8 cellular contexts compared by ENCODE assay signal in the genomic region with DNA sequence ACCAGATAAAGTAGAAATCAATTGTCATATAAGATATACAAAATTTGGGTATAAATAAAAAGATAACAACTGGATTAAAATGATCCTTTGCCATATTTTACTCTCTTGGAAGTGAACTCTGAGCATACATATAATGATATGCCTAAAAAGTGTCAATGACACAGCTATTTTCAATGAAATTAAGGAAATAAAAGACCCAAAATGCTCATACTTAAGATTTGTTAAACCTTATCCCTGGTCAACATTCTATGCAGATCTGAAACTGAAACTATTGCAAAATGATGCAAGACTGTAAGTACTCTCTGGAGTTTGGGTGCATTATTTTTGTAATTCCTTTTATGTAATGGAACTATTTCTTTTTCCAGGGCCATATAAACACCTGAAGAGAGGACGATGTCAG.
A peak's percentile ranks its signal among the peaks of the same experiment; 100 is the strongest.
DNase-seq lines count a peak whose midpoint lies in the region; ATAC-seq and TF ChIP-seq lines count a peak whose summit lies in the region.

No MANE protein-coding gene starts in this region.

- peak overlapping the region in 1 of 2 experiments; percentile 98; a peak in 3 of 4 replicates for H3K27ac ChIP-seq in SK-N-SH (ENCODE audit: low read depth in 2 of 2, low read length in 1 of 2)
- H3K27ac ChIP-seq in temporal lobe (ENCODE audit: low read depth, low read length): peak overlapping the region; percentile 89

- H3K79me2 ChIP-seq in SK-N-SH (ENCODE audit: insufficient read depth): no peaks in the 10 kb centered on the region

- no peaks in the 10 kb centered on the region for H3K9me2 ChIP-seq in SK-N-SH

- peak overlapping the region; percentile 70 for H3K9ac ChIP-seq in SK-N-SH

- in situ Hi-C loops in G401 (cut with HindIII; ENCODE audit: low sequenced_read_pairs): no loop called here

- H2AFZ ChIP-seq in SK-N-SH (ENCODE audit: low read depth): peak overlapping the region; percentile 70

- DNase-seq in activated T-cell treated with anti-CD3 and anti-CD28 coated beads, Interleukin-2, amount 50 U/mL, for 4 hours: no peak
- DNase-seq in activated T-cell treated with anti-CD3 and anti-CD28 coated beads, Interleukin-2, amount 50 U/mL, for 48 hours: no peak
- DNase-seq in SK-N-SH (no peak), fibroblast of mammary gland (ENCODE audit: low read depth) (peak; percentile 64), lower leg skin (ENCODE audit: low spot score in 2 of 2) (no peak), NCI-H345 (lab: John Stamatoyannopoulos, UW) (no peak), G401 (ENCODE audit: low spot score) (no peak)

- CTCF ChIA-PET in SK-N-SH (lab: Yijun Ruan, JAX): interaction anchor here (1.5 kb wide), 1 partner anchor 9 kb away, joined by 4 read pairs; no protein-coding TSS in a partner anchor

- no peak for TF ChIP-seq RAD21 in SK-N-SH (IDR thresholded peaks at IDR 0.05; ENCODE audit: low read length)

- peaks cover 16% of the 10 kb centered on the region for H3F3A ChIP-seq in SK-N-SH (replicated peaks; ENCODE audit: insufficient read depth)

- peaks cover 32% of the 10 kb centered on the region for H3K4me1 Mint-ChIP-seq in activated T-cell treated with anti-CD3 and anti-CD28 coated beads, Interleukin-2, amount 50 U/mL, for 4 hours (ENCODE audit: low read depth)

- no peaks in the 10 kb centered on the region for H3K27me3 Mint-ChIP-seq in activated T-cell treated with anti-CD3 and anti-CD28 coated beads, Interleukin-2, amount 50 U/mL, for 4 hours (ENCODE audit: low read depth)

- H3K4me3 Mint-ChIP-seq in activated T-cell treated with anti-CD3 and anti-CD28 coated beads, Interleukin-2, amount 50 U/mL, for 4 hours: peak overlapping the region; percentile 60

- H3K36me3 Mint-ChIP-seq in activated T-cell treated with anti-CD3 and anti-CD28 coated beads, Interleukin-2, amount 50 U/mL, for 4 hours (ENCODE audit: insufficient read depth): no peaks in the 10 kb centered on the region

- no peak for TF ChIP-seq POLR2A in lower leg skin (IDR thresholded peaks at IDR 0.05)

- 0 out of 4 replicates have a peak overlapping the region, but pooled peaks of 1 of the 2 experiments have one; percentile 41 for H3K4me3 ChIP-seq in SK-N-SH (ENCODE audit: low read depth in 2 of 2, low read length in 1 of 2)
- H3K4me3 ChIP-seq in fibroblast of mammary gland (ENCODE audit: control insufficient read depth, low read depth, low read length): no peak overlapping the region
- H3K4me3 ChIP-seq in lower leg skin (ENCODE audit: low read depth, poor library complexity, severe bottlenecking): no peak overlapping the region

- no peak for TF ChIP-seq EP300 in SK-N-SH (IDR thresholded peaks at IDR 0.05; ENCODE audit: borderline replicate concordance in 1 of 2, low read depth in 1 of 2, low read length in 1 of 2)

- POLR2A ChIA-PET in SK-N-SH (lab: Yijun Ruan, JAX): no interaction called here

- H3K4me2 ChIP-seq in SK-N-SH: peak overlapping the region; percentile 65; the same call in 1 of the 2 replicates

- H3K36me3 ChIP-seq in SK-N-SH (replicated peaks in 1 of 2; ENCODE audit: control insufficient read depth in 1 of 2, insufficient read depth in 2 of 2, low read length in 1 of 2): no peaks in the 10 kb centered on the region

- ATAC-seq in activated T-cell treated with anti-CD3 and anti-CD28 coated beads, Interleukin-2, amount 50 U/mL, for 4 hours: no peak

- H3K27me3 ChIP-seq in SK-N-SH (ENCODE audit: insufficient read depth): no peaks in the 10 kb centered on the region

- H3K9me3 Mint-ChIP-seq in activated T-cell treated with anti-CD3 and anti-CD28 coated beads, Interleukin-2, amount 50 U/mL, for 4 hours: no peaks in the 10 kb centered on the region

- H3K9me3 ChIP-seq in SK-N-SH: no peaks in the 10 kb centered on the region

- H3K4me1 ChIP-seq in SK-N-SH (ENCODE audit: control insufficient read depth in 1 of 2, insufficient read depth in 2 of 2, low read depth in 1 of 2, low read length in 1 of 2): peaks cover 0 to 6% of the 10 kb centered on the region in 2 experiments; a peak in 2 of 4 replicates

- 75% methylated on average over 1 of the region's 1 CpG for WGBS in SK-N-SH (ENCODE audit: low lambda C conversion rate)
- 0 to 47% methylated on average over 1 of the region's 1 CpG for WGBS in lower leg skin, 2 donors

- no peaks in the 10 kb centered on the region for H4K20me1 ChIP-seq in SK-N-SH (ENCODE audit: insufficient read depth)

- TF ChIP-seq CTCF in SK-N-SH (IDR thresholded peaks at IDR 0.05): no peak
- no peak for TF ChIP-seq CTCF in fibroblast of mammary gland (conservative IDR thresholded peaks at IDR 0.05; ENCODE audit: control insufficient read depth, insufficient read depth, low read depth, low read length)
- TF ChIP-seq CTCF in lower leg skin (IDR thresholded peaks at IDR 0.05): no peak

- intact Hi-C loops in lower leg skin (cut with DNase I; ENCODE audit: low total_unique reads): no loop called here

TF ChIP-seq in SK-N-SH, 30 proteins besides CTCF, POLR2A, EP300 and RAD21:
- TF ChIP-seq JUND (IDR thresholded peaks at IDR 0.05): no peak
- TF ChIP-seq PBX3 (IDR thresholded peaks at IDR 0.05): no peak
- no peak for TF ChIP-seq ELF1 (IDR thresholded peaks at IDR 0.05)
- no peak for TF ChIP-seq RFX5 (IDR thresholded peaks at IDR 0.05; ENCODE audit: low read length)
- no peak for TF ChIP-seq YY1 (IDR thresholded peaks at IDR 0.05; ENCODE audit: low read depth)
- TF ChIP-seq GATA2 (CRISPR knock-in tag; IDR thresholded peaks at IDR 0.05): no peak
- TF ChIP-seq, protein P1, sequence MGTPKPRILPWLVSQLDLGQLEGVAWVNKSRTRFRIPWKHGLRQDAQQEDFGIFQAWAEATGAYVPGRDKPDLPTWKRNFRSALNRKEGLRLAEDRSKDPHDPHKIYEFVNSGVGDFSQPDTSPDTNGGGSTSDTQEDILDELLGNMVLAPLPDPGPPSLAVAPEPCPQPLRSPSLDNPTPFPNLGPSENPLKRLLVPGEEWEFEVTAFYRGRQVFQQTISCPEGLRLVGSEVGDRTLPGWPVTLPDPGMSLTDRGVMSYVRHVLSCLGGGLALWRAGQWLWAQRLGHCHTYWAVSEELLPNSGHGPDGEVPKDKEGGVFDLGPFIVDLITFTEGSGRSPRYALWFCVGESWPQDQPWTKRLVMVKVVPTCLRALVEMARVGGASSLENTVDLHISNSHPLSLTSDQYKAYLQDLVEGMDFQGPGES (IDR thresholded peaks at IDR 0.05; ENCODE audit: low read depth, low read length): no peak
- TF ChIP-seq EZH2phosphoT487 (IDR thresholded peaks at IDR 0.05; ENCODE audit: borderline replicate concordance, low read depth): no peak
- no peak for TF ChIP-seq RXRA (IDR thresholded peaks at IDR 0.05; ENCODE audit: borderline replicate concordance, low read depth)
- no peak for TF ChIP-seq FOXM1 (IDR thresholded peaks at IDR 0.05; ENCODE audit: low read depth)
- no peak for TF ChIP-seq CHD2 (IDR thresholded peaks at IDR 0.05; ENCODE audit: low read length, partially characterized antibody)
- TF ChIP-seq, protein P2, sequence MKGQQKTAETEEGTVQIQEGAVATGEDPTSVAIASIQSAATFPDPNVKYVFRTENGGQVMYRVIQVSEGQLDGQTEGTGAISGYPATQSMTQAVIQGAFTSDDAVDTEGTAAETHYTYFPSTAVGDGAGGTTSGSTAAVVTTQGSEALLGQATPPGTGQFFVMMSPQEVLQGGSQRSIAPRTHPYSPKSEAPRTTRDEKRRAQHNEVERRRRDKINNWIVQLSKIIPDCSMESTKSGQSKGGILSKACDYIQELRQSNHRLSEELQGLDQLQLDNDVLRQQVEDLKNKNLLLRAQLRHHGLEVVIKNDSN (IDR thresholded peaks at IDR 0.05; ENCODE audit: borderline replicate concordance, low read depth): no peak
- TF ChIP-seq MEF2A (IDR thresholded peaks at IDR 0.05; ENCODE audit: borderline replicate concordance, low read depth): no peak
- TF ChIP-seq POLR2AphosphoS5 (IDR thresholded peaks at IDR 0.05; ENCODE audit: low read depth, low read length): no peak
- no peak for TF ChIP-seq SMC3 (IDR thresholded peaks at IDR 0.05; ENCODE audit: low read depth, low read length)
